Comparison of ENCODE assay signal across 8 cellular contexts in the genomic region with DNA sequence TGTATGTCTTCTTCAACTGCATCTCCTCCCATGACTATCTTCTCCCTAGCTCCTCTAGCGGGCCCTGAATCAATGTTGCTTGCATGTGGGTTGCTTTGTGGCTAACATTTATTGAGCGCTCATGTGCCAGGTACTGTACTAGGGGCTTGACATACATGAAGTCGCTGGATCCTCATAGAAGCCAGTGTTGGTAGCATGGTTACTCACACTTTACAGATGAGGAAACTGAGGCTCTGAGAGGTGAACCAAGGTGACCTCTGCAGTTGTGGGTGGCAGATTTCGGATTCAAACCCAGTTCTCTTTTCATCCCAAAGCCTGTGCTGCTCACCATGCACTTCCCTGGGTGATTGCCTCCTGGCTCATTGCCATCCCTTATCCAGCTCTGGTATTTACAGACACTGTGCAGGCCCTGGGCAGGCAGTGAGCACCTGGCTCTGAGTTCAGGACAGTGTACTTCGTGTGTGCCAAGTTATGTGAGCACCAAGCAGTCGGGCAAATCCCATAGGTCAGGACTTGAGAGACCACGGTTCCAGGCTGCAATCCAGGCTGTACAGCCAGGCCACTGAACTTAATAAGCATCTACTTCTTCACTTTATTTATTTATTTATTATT. TPM values are rescaled to one million over a fixed set of nuclear protein-coding genes. Genes with fewer than 3 reads are reported as not detected.
DNase-seq lines count a peak whose midpoint lies in the region; ATAC-seq and TF ChIP-seq lines count a peak whose summit lies in the region.

No MANE protein-coding gene starts in this region.

- no peaks in the 10 kb centered on the region for H3K9me3 ChIP-seq in muscle layer of colon (ENCODE audit: low read length)

- H3K4me1 ChIP-seq in muscle layer of colon (ENCODE audit: insufficient read depth, low read length) = peaks cover 41% of the 10 kb centered on the region

- H3K36me3 ChIP-seq in muscle layer of colon (ENCODE audit: insufficient read depth, low read length) = peaks cover 38% of the 10 kb centered on the region

- no peaks in the 10 kb centered on the region for H3K27me3 ChIP-seq in muscle layer of colon (ENCODE audit: control insufficient read depth in 1 of 2, insufficient read depth in 2 of 2, low read length in 2 of 2)

- TF ChIP-seq CTCF in GM12873 (IDR thresholded peaks at IDR 0.05; ENCODE audit: insufficient read depth, low read depth, low read length, missing control alignments) = peak; percentile 20

- no peak overlapping the region for H3K9ac ChIP-seq in muscle layer of colon (ENCODE audit: low read length)

- H3K4me3 ChIP-seq in muscle layer of colon (ENCODE audit: low read depth in 1 of 2, low read length in 2 of 2) = peak overlapping the region; percentile 84 to 94

- DNase-seq in NCI-H774 (lab: John Stamatoyannopoulos, UW) (peak; percentile 49), dermis blood vessel endothelial cell (peak; percentile 22), NCI-H510A (lab: John Stamatoyannopoulos, UW) (no peak)

- peak overlapping the region; percentile 95 for H3K27ac ChIP-seq in muscle layer of colon (ENCODE audit: low read depth, low read length)

- no peak for ATAC-seq in GM21423 (IDR thresholded peaks at IDR 0.05; ENCODE audit: unreplicated experiment)
- no peak for ATAC-seq in HG03457 (IDR thresholded peaks at IDR 0.05; ENCODE audit: unreplicated experiment)
- ATAC-seq in GM21717 (IDR thresholded peaks at IDR 0.05; ENCODE audit: unreplicated experiment) = no peak

RNA-seq across cellular contexts. Expression of gene LRSAM1, which starts 1.3 kb away (rescaled TPM):
- total RNA-seq in dermis blood vessel endothelial cell = 15.7 and 16.2 TPM in 2 replicates

RNA-seq across cellular contexts. Expression of gene RPL12, which starts 1.4 kb away (rescaled TPM):
- total RNA-seq in dermis blood vessel endothelial cell = 969 and 1,693 TPM in 2 replicates

RNA-seq across cellular contexts. Expression of gene ZNF79, which starts 28.4 kb away (rescaled TPM):
- total RNA-seq in dermis blood vessel endothelial cell = 11.8 and 14.8 TPM in 2 replicates

RNA-seq across cellular contexts. Expression of gene SLC2A8, which starts 55.6 kb away (rescaled TPM):
- 10.1 and 11.9 TPM in 2 replicates for total RNA-seq in dermis blood vessel endothelial cell
